In the genomic region with DNA sequence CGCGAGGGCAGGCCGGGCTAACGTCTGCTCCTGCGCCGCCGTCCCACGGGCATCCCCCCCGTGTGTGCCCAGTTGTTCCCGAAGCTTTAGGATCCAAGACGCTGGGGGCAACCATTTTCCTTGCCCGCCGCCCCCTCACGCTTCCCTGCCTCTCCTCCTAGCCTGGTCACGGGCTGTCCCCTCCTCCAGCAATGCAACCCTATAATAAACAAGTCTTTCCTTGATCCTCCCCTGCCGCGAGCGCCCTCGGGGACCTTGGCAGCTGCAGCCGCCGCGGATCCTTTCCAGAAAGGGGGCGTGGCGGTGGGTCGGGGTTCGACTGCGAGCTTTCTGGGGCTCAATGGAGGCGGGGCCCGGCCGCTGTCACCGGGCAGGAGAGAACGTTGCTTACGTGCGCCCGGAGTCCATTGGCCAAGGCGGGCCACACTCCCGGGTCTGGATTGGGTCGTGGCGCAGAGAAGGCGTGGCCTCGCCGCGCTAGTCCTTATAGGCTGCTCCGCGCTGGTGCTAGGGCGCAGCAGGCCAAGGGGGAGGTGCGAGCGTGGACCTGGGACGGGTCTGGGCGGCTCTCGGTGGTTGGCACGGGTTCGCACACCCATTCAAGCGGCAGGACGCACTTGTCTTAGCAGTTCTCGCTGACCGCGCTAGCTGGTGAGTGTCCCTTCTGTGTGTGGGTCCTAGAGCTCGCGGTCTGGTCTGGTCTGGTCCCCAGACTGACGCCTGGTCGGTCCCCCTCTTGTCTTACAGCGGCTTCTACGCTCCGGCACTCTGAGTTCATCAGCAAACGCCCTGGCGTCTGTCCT, we compare ENCODE assay signal across 1 cellular context.
TF ChIP-seq lines count a peak whose summit lies in the region.

Gene DDIT4, plus strand, starts transcription at position 515 of the 803 bp plus-strand sequence. CDS start 293 bp downstream, outside the sequence.

TF ChIP-seq in K562, 482 proteins besides CTCF, POLR2A, EP300 and RAD21 (continued from another document and continues in another):
- TF ChIP-seq TAF9B (IDR thresholded peaks at IDR 0.05; ENCODE audit: partially characterized antibody) = no peak
- TF ChIP-seq RUNX1 (IDR thresholded peaks at IDR 0.05; ENCODE audit: low read depth) = peak; percentile 82; the same call in 1 of the 2 replicates
- no peak for TF ChIP-seq RNF2 (IDR thresholded peaks at IDR 0.05)
- no peak for TF ChIP-seq TCF7L2 (IDR thresholded peaks at IDR 0.05; ENCODE audit: low read depth, low read length)
- peak; percentile 99 for TF ChIP-seq FIP1L1 (IDR thresholded peaks at IDR 0.05; ENCODE audit: low read depth, low read length, poor library complexity, severe bottlenecking)
- TF ChIP-seq KAT7 (CRISPR knock-in tag; IDR thresholded peaks at IDR 0.05; ENCODE audit: borderline replicate concordance) = peak; percentile 1; the same call in 1 of the 2 replicates
- peak; percentile 60 for TF ChIP-seq TCF3 (CRISPR knock-in tag; IDR thresholded peaks at IDR 0.05)
- TF ChIP-seq, protein P1, sequence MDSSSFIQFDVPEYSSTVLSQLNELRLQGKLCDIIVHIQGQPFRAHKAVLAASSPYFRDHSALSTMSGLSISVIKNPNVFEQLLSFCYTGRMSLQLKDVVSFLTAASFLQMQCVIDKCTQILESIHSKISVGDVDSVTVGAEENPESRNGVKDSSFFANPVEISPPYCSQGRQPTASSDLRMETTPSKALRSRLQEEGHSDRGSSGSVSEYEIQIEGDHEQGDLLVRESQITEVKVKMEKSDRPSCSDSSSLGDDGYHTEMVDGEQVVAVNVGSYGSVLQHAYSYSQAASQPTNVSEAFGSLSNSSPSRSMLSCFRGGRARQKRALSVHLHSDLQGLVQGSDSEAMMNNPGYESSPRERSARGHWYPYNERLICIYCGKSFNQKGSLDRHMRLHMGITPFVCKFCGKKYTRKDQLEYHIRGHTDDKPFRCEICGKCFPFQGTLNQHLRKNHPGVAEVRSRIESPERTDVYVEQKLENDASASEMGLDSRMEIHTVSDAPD (CRISPR knock-in tag; IDR thresholded peaks at IDR 0.05) = no peak
- TF ChIP-seq, protein P2, sequence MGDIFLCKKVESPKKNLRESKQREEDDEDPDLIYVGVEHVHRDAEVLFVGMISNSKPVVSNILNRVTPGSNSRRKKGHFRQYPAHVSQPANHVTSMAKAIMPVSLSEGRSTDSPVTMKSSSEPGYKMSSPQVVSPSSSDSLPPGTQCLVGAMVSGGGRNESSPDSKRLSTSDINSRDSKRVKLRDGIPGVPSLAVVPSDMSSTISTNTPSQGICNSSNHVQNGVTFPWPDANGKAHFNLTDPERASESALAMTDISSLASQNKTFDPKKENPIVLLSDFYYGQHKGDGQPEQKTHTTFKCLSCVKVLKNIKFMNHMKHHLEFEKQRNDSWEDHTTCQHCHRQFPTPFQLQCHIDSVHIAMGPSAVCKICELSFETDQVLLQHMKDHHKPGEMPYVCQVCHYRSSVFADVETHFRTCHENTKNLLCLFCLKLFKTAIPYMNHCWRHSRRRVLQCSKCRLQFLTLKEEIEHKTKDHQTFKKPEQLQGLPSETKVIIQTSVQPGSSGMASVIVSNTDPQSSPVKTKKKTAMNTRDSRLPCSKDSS (IDR thresholded peaks at IDR 0.05; ENCODE audit: low read depth, partially characterized antibody) = no peak
- TF ChIP-seq SUPT5H (IDR thresholded peaks at IDR 0.05) = peak; percentile 100
- TF ChIP-seq MCM3 (IDR thresholded peaks at IDR 0.05) = no peak
- no peak for TF ChIP-seq MTA3 (IDR thresholded peaks at IDR 0.05; ENCODE audit: borderline replicate concordance)
- no peak for TF ChIP-seq ATF7 (IDR thresholded peaks at IDR 0.05)
- no peak for TF ChIP-seq SNAPC5 (CRISPR knock-in tag; IDR thresholded peaks at IDR 0.05)
- TF ChIP-seq, protein P3, sequence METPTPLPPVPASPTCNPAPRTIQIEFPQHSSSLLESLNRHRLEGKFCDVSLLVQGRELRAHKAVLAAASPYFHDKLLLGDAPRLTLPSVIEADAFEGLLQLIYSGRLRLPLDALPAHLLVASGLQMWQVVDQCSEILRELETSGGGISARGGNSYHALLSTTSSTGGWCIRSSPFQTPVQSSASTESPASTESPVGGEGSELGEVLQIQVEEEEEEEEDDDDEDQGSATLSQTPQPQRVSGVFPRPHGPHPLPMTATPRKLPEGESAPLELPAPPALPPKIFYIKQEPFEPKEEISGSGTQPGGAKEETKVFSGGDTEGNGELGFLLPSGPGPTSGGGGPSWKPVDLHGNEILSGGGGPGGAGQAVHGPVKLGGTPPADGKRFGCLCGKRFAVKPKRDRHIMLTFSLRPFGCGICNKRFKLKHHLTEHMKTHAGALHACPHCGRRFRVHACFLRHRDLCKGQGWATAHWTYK (CRISPR knock-in tag; IDR thresholded peaks at IDR 0.05) = peak; percentile 95
- TF ChIP-seq DDX20 (tag; IDR thresholded peaks at IDR 0.05; ENCODE audit: low read depth) = no peak
- TF ChIP-seq NCOR1 (IDR thresholded peaks at IDR 0.05) = no peak
- TF ChIP-seq, protein P4, sequence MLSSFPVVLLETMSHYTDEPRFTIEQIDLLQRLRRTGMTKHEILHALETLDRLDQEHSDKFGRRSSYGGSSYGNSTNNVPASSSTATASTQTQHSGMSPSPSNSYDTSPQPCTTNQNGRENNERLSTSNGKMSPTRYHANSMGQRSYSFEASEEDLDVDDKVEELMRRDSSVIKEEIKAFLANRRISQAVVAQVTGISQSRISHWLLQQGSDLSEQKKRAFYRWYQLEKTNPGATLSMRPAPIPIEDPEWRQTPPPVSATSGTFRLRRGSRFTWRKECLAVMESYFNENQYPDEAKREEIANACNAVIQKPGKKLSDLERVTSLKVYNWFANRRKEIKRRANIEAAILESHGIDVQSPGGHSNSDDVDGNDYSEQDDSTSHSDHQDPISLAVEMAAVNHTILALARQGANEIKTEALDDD (IDR thresholded peaks at IDR 0.05) = no peak
- peak; percentile 92 for TF ChIP-seq ZNF436 (CRISPR knock-in tag; IDR thresholded peaks at IDR 0.05)
- peak; percentile 100 for TF ChIP-seq CBX1 (IDR thresholded peaks at IDR 0.05; ENCODE audit: low read depth)
- TF ChIP-seq JUND (IDR thresholded peaks at IDR 0.05; ENCODE audit: borderline replicate concordance, low read depth, low read length) = peak; percentile 39; the same call in 1 of the 2 replicates
- no peak for TF ChIP-seq JUND (tag; IDR thresholded peaks at IDR 0.05; ENCODE audit: borderline replicate concordance, low read depth, low read length)
- TF ChIP-seq XRCC4 (IDR thresholded peaks at IDR 0.05; ENCODE audit: extremely low read depth, insufficient read depth, insufficient read length) = no peak
- no peak for TF ChIP-seq PURB (CRISPR knock-in tag; IDR thresholded peaks at IDR 0.05; ENCODE audit: low read depth)
- TF ChIP-seq GTF3C2 (IDR thresholded peaks at IDR 0.05; ENCODE audit: borderline replicate concordance, extremely low read depth, insufficient read length) = no peak
- TF ChIP-seq CLOCK (CRISPR knock-in tag; IDR thresholded peaks at IDR 0.05; ENCODE audit: borderline replicate concordance) = no peak
- peak; percentile 94 for TF ChIP-seq MBD2 (IDR thresholded peaks at IDR 0.05; ENCODE audit: borderline replicate concordance, low read depth)
- TF ChIP-seq POLR2AphosphoS5 (IDR thresholded peaks at IDR 0.05; ENCODE audit: control insufficient read depth, insufficient read depth, low read depth, low read length) = peak; percentile 97
- no peak for TF ChIP-seq NCOA1 (IDR thresholded peaks at IDR 0.05; ENCODE audit: low read depth)
- TF ChIP-seq STAT5A (IDR thresholded peaks at IDR 0.05; ENCODE audit: borderline replicate concordance, low read length) = peak; percentile 18; the same call in 1 of the 2 replicates
- no peak for TF ChIP-seq RBM17 (IDR thresholded peaks at IDR 0.05; ENCODE audit: borderline replicate concordance, low read depth, low read length)
- no peak for TF ChIP-seq ZNF551 (CRISPR knock-in tag; IDR thresholded peaks at IDR 0.05)
- peak; percentile 26 for TF ChIP-seq DEAF1 (CRISPR knock-in tag; IDR thresholded peaks at IDR 0.05)
- peak; percentile 94 for TF ChIP-seq CXXC5 (CRISPR knock-in tag; IDR thresholded peaks at IDR 0.05)
- TF ChIP-seq ZNF239 (CRISPR knock-in tag; IDR thresholded peaks at IDR 0.05) = peak; percentile 38; the same call in 1 of the 2 replicates
- peak; percentile 81 for TF ChIP-seq SMAD4 (CRISPR knock-in tag; conservative IDR thresholded peaks at IDR 0.05)
- TF ChIP-seq ZNF76 (CRISPR knock-in tag; IDR thresholded peaks at IDR 0.05; ENCODE audit: borderline replicate concordance) = peak; percentile 43
- peak; percentile 64; the same call in 1 of the 2 replicates for TF ChIP-seq ZNF75A (CRISPR knock-in tag; IDR thresholded peaks at IDR 0.05)
- peak; percentile 87 for TF ChIP-seq GTF2B (IDR thresholded peaks at IDR 0.05; ENCODE audit: extremely low read depth, insufficient read length)
